In the genomic region with DNA sequence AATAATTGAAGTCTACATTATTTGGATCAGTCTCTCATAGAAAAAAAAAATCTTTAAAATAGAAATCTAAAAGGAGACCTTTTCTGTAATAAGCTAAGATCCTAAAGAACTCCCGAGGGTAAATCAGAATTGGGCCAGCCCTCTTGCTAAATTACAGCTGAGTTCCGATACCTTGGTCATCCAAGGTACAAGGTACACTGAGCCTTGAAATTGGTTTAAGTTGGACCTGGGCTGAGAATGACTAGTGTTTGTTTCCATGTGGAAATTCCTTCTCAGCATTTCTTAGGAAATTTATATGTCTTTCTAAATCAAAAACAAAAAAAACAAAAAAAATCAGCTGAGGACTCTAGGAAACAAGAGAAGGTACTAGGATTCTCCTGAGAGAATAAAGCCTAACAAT, we compare ENCODE assay signal across 2 cellular contexts.
TF ChIP-seq lines count a peak whose summit lies in the region.

No MANE protein-coding gene starts in this region.

TF ChIP-seq in liver, 16 proteins besides CTCF, POLR2A, EP300 and RAD21 (continued from another document):
- TF ChIP-seq, protein P1, sequence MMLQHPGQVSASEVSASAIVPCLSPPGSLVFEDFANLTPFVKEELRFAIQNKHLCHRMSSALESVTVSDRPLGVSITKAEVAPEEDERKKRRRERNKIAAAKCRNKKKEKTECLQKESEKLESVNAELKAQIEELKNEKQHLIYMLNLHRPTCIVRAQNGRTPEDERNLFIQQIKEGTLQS (IDR thresholded peaks at IDR 0.05), result no peak
- TF ChIP-seq, protein P2, sequence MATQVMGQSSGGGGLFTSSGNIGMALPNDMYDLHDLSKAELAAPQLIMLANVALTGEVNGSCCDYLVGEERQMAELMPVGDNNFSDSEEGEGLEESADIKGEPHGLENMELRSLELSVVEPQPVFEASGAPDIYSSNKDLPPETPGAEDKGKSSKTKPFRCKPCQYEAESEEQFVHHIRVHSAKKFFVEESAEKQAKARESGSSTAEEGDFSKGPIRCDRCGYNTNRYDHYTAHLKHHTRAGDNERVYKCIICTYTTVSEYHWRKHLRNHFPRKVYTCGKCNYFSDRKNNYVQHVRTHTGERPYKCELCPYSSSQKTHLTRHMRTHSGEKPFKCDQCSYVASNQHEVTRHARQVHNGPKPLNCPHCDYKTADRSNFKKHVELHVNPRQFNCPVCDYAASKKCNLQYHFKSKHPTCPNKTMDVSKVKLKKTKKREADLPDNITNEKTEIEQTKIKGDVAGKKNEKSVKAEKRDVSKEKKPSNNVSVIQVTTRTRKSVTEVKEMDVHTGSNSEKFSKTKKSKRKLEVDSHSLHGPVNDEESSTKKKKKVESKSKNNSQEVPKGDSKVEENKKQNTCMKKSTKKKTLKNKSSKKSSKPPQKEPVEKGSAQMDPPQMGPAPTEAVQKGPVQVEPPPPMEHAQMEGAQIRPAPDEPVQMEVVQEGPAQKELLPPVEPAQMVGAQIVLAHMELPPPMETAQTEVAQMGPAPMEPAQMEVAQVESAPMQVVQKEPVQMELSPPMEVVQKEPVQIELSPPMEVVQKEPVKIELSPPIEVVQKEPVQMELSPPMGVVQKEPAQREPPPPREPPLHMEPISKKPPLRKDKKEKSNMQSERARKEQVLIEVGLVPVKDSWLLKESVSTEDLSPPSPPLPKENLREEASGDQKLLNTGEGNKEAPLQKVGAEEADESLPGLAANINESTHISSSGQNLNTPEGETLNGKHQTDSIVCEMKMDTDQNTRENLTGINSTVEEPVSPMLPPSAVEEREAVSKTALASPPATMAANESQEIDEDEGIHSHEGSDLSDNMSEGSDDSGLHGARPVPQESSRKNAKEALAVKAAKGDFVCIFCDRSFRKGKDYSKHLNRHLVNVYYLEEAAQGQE (IDR thresholded peaks at IDR 0.05), result no peak
- TF ChIP-seq HNF4G (IDR thresholded peaks at IDR 0.05), result peak; percentile 59
- TF ChIP-seq RXRA (IDR thresholded peaks at IDR 0.05), result peak; percentile 17 to 20
- TF ChIP-seq EGR1 (IDR thresholded peaks at IDR 0.05; ENCODE audit: low read depth in 2 of 2), result peak in 1 of 2 donors; percentile 19

TF ChIP-seq in HepG2, 621 proteins besides CTCF, POLR2A, EP300 and RAD21 (continued from another document):
- TF ChIP-seq, protein P3, sequence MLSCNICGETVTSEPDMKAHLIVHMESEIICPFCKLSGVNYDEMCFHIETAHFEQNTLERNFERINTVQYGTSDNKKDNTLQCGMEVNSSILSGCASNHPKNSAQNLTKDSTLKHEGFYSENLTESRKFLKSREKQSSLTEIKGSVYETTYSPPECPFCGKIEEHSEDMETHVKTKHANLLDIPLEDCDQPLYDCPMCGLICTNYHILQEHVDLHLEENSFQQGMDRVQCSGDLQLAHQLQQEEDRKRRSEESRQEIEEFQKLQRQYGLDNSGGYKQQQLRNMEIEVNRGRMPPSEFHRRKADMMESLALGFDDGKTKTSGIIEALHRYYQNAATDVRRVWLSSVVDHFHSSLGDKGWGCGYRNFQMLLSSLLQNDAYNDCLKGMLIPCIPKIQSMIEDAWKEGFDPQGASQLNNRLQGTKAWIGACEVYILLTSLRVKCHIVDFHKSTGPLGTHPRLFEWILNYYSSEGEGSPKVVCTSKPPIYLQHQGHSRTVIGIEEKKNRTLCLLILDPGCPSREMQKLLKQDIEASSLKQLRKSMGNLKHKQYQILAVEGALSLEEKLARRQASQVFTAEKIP (CRISPR knock-in tag; IDR thresholded peaks at IDR 0.05; ENCODE audit: borderline replicate concordance), result no peak
- no peak for TF ChIP-seq NPAS2 (CRISPR knock-in tag; IDR thresholded peaks at IDR 0.05; ENCODE audit: borderline replicate concordance)
